Comparison of ENCODE assay signal across 21 cellular contexts in genomic region chr6:71248866-71249265, GRCh38. TPM values are rescaled to one million over a fixed set of nuclear protein-coding genes. Genes with fewer than 3 reads are reported as not detected.
DNase-seq lines count a peak whose midpoint lies in the region; ATAC-seq and TF ChIP-seq lines count a peak whose summit lies in the region.
"Had no signal": no experiment of that assay in that cellular context is flagged by ENCODE, and none has a peak within 500 bp of the region (broad histone marks: within the 10 kb centered on the region; RNA-seq: fewer than 3 reads in every experiment).

No MANE protein-coding gene starts in this region.

- H3K4me3 Mint-ChIP-seq in activated naive CD8-positive, alpha-beta T cell treated with anti-CD3 and anti-CD28 coated beads for 36 hours, result no peak overlapping the region
- H3K4me3 Mint-ChIP-seq: activated CD8-positive, alpha-beta T cell treated with anti-CD3 and anti-CD28 coated beads, Interleukin-2, amount 10 ng/mL, durations not matched to agents 7 days and 5 days; activated naive CD8-positive, alpha-beta T cell; CD4-positive, alpha-beta memory T cell; memory B cell; stimulated activated naive CD8-positive, alpha-beta T cell treated with anti-CD3 and anti-CD28 coated beads, Interleukin-15, Interleukin-2, amounts not matched to agents 100 ng/mL and 50 ng/mL, for 24 hours; T-helper 2 cell treated with Interferon-gamma antibody and Interleukin-4, amounts not matched to agents 5 μg/mL and 100 μg/mL, for 36 hours had no signal

- H3K9me3 Mint-ChIP-seq in activated naive CD8-positive, alpha-beta T cell treated with anti-CD3 and anti-CD28 coated beads for 36 hours, result no peaks in the 10 kb centered on the region
- H3K9me3 Mint-ChIP-seq: memory B cell; stimulated activated naive CD8-positive, alpha-beta T cell treated with anti-CD3 and anti-CD28 coated beads, Interleukin-15, Interleukin-2, amounts not matched to agents 100 ng/mL and 50 ng/mL, for 24 hours; T-helper 2 cell treated with Interferon-gamma antibody and Interleukin-4, amounts not matched to agents 5 μg/mL and 100 μg/mL, for 36 hours had no signal

- no peaks in the 10 kb centered on the region for H3K79me2 ChIP-seq in SK-N-SH (ENCODE audit: insufficient read depth)
- no peaks in the 10 kb centered on the region for H3K79me2 ChIP-seq in OCI-LY7 (ENCODE audit: insufficient read depth, low read depth, low read length)
- H3K79me2 ChIP-seq in smooth muscle cell (ENCODE audit: low read depth), result no peaks in the 10 kb centered on the region

- TF ChIP-seq POLR2A in adrenal gland (IDR thresholded peaks at IDR 0.05), result no peak

- POLR2A ChIA-PET in SK-N-SH (lab: Yijun Ruan, JAX), result no interaction called here
- POLR2A ChIA-PET in OCI-LY7 (lab: Charles Lee), result interaction anchor here (0.7 to 5.1 kb wide), 9 partner anchors 8 to 1401 kb away, joined by 3 to 45 read pairs (median 4); partner anchors contain the start of gene OGFRL1

- H3F3A ChIP-seq in SK-N-SH (replicated peaks; ENCODE audit: insufficient read depth), result peaks cover 22% of the 10 kb centered on the region
- no peaks in the 10 kb centered on the region for H3F3A ChIP-seq in smooth muscle cell (ENCODE audit: low read depth)

- DNase-seq in SK-N-SH (no peak), OCI-LY7 (ENCODE audit: low spot score) (peak; percentile 51), kidney tubule cell (ENCODE audit: low spot score) (peak; percentile 64), smooth muscle cell (lab: John Stamatoyannopoulos, UW; ENCODE audit: unreplicated experiment) (no peak), adrenal gland (no peak), NCI-H345 treated with DMSO at 0.1 percent for 48 hours (lab: John Stamatoyannopoulos, UW; ENCODE audit: unreplicated experiment) (no peak)
- DNase-seq in activated naive CD8-positive, alpha-beta T cell treated with anti-CD3 and anti-CD28 coated beads for 36 hours, result no peak
- DNase-seq: activated CD4-positive, CD25-positive, alpha-beta regulatory T cell; activated CD8-positive, alpha-beta T cell treated with anti-CD3 and anti-CD28 coated beads, Interleukin-2, amount 10 ng/mL, durations not matched to agents 7 days and 5 days; CD4-positive, alpha-beta memory T cell; H7; heart left ventricle; NCI-H187; NCI-H524 treated with DMSO at 0.1 percent for 48 hours; SJCRH30 had no signal

- TF ChIP-seq RAD21 in SK-N-SH (IDR thresholded peaks at IDR 0.05; ENCODE audit: low read length), result no peak

- no peaks in the 10 kb centered on the region for H3K9me2 ChIP-seq in SK-N-SH
- H3K9me2 ChIP-seq in OCI-LY7 (ENCODE audit: insufficient read depth, low read length), result no peaks in the 10 kb centered on the region

- no peak for TF ChIP-seq EP300 in SK-N-SH (IDR thresholded peaks at IDR 0.05; ENCODE audit: borderline replicate concordance in 1 of 2, low read depth in 1 of 2, low read length in 1 of 2)

- CTCF ChIA-PET in SK-N-SH (lab: Yijun Ruan, JAX) (interaction anchor here (1.1 to 1.5 kb wide), 2 partner anchors 50 to 58 kb away, joined by 3 to 6 read pairs; no protein-coding TSS in a partner anchor), OCI-LY7 (lab: Charles Lee; ENCODE audit: unreplicated experiment) (interaction anchor here (2.3 kb wide), 1 partner anchor 39 kb away, joined by 8 read pairs; the partner anchor contains the start of gene OGFRL1)

- no peak overlapping the region for H3K9ac ChIP-seq in SK-N-SH
- H3K9ac ChIP-seq in smooth muscle cell (ENCODE audit: low read depth), result no peak overlapping the region

- peaks cover 16% of the 10 kb centered on the region for H3K4me1 Mint-ChIP-seq in activated naive CD8-positive, alpha-beta T cell treated with anti-CD3 and anti-CD28 coated beads for 36 hours

- no peak for ATAC-seq in SK-N-SH treated with all-trans-retinoic acid at 6 μM for 48 hours
- ATAC-seq: activated CD8-positive, alpha-beta T cell treated with anti-CD3 and anti-CD28 coated beads, Interleukin-2, amount 10 ng/mL, durations not matched to agents 7 days and 5 days had no signal

- H3K36me3 ChIP-seq in SK-N-SH (replicated peaks in 1 of 2; ENCODE audit: control insufficient read depth in 1 of 2, insufficient read depth in 2 of 2, low read length in 1 of 2) (no peaks in the 10 kb centered on the region), OCI-LY7 (ENCODE audit: insufficient read depth, low read length) (no peaks in the 10 kb centered on the region; the same call in 1 of the 2 replicates), smooth muscle cell (ENCODE audit: low read depth) (no peaks in the 10 kb centered on the region), adrenal gland (replicated peaks in 1 of 2) (no peaks in the 10 kb centered on the region)
- H3K36me3 ChIP-seq: heart left ventricle, SJCRH30, upper lobe of left lung had no signal

- H3K4me1 ChIP-seq in SK-N-SH (ENCODE audit: control insufficient read depth in 1 of 2, insufficient read depth in 2 of 2, low read depth in 1 of 2, low read length in 1 of 2), result peaks cover 7 to 32% of the 10 kb centered on the region in 2 experiments; a peak in 3 of 4 replicates
- peaks cover 63% of the 10 kb centered on the region for H3K4me1 ChIP-seq in OCI-LY7 (ENCODE audit: insufficient read depth, low read length, poor library complexity, severe bottlenecking)
- H3K4me1 ChIP-seq in smooth muscle cell (ENCODE audit: low read depth), result no peaks in the 10 kb centered on the region
- peaks cover 0 to 18% of the 10 kb centered on the region in 2 donors for H3K4me1 ChIP-seq in adrenal gland (replicated peaks in 1 of 2)

- H3K27me3 ChIP-seq in SK-N-SH (ENCODE audit: insufficient read depth) (no peaks in the 10 kb centered on the region), smooth muscle cell (ENCODE audit: low read depth) (no peaks in the 10 kb centered on the region), adrenal gland (no peaks in the 10 kb centered on the region)
- H3K27me3 ChIP-seq: heart left ventricle, SJCRH30, upper lobe of left lung had no signal

- intact Hi-C loops in OCI-LY7 (cut with micrococcal nuclease; ENCODE audit: unreplicated experiment) (no loop called here), adrenal gland (cut with DNase I) (no loop called here)

- no peaks in the 10 kb centered on the region for H3K27me3 Mint-ChIP-seq in activated naive CD8-positive, alpha-beta T cell treated with anti-CD3 and anti-CD28 coated beads for 36 hours
- H3K27me3 Mint-ChIP-seq: activated naive CD8-positive, alpha-beta T cell; memory B cell had no signal

- H2AFZ ChIP-seq in SK-N-SH (ENCODE audit: low read depth) (no peak overlapping the region), OCI-LY7 (ENCODE audit: low read length) (peak overlapping the region; percentile 91), smooth muscle cell (ENCODE audit: low read depth) (no peak overlapping the region)

- no peak for TF ChIP-seq CTCF in SK-N-SH (IDR thresholded peaks at IDR 0.05)
- no peak for TF ChIP-seq CTCF in OCI-LY7 (conservative IDR thresholded peaks at IDR 0.05; ENCODE audit: low read length)
- no peak for TF ChIP-seq CTCF in smooth muscle cell (IDR thresholded peaks at IDR 0.05; ENCODE audit: borderline replicate concordance, insufficient read depth, poor library complexity, severe bottlenecking)
- no peak for TF ChIP-seq CTCF in adrenal gland (IDR thresholded peaks at IDR 0.05)

- H3K36me3 Mint-ChIP-seq in activated naive CD8-positive, alpha-beta T cell treated with anti-CD3 and anti-CD28 coated beads for 36 hours, result no peaks in the 10 kb centered on the region
- H3K36me3 Mint-ChIP-seq: activated naive CD8-positive, alpha-beta T cell; CD4-positive, alpha-beta memory T cell; memory B cell had no signal

- no TSS peak for BruUV-seq in OCI-LY7 (replicated peaks; lab: Mats Ljungman, UMichigan)

- no peaks in the 10 kb centered on the region for H4K20me1 ChIP-seq in SK-N-SH (ENCODE audit: insufficient read depth)
- no peaks in the 10 kb centered on the region for H4K20me1 ChIP-seq in OCI-LY7 (ENCODE audit: insufficient read depth, low read length)
- no peaks in the 10 kb centered on the region for H4K20me1 ChIP-seq in smooth muscle cell (ENCODE audit: low read depth)

- 100% methylated on average over 1 of the region's 1 CpG for WGBS in SK-N-SH (ENCODE audit: low lambda C conversion rate)
- WGBS in smooth muscle cell (ENCODE audit: low lambda C conversion rate), result 90% methylated on average over 1 of the region's 1 CpG
- 86 to 95% (median 89%) methylated on average over 1 of the region's 1 CpG for WGBS in adrenal gland, 4 donors

- no peaks in the 10 kb centered on the region for H3K9me3 ChIP-seq in SK-N-SH
- no peaks in the 10 kb centered on the region for H3K9me3 ChIP-seq in OCI-LY7 (ENCODE audit: low read length)
- H3K9me3 ChIP-seq in smooth muscle cell (replicated peaks; ENCODE audit: low read depth), result no peaks in the 10 kb centered on the region
- no peaks in the 10 kb centered on the region for H3K9me3 ChIP-seq in adrenal gland (replicated peaks in 1 of 3)
- H3K9me3 ChIP-seq: SJCRH30 had no signal

- H3K4me3 ChIP-seq in SK-N-SH (ENCODE audit: low read depth in 2 of 2, low read length in 1 of 2), result no peak overlapping the region
- H3K4me3 ChIP-seq in OCI-LY7 (ENCODE audit: low read depth, low read length, poor library complexity, severe bottlenecking), result peak overlapping the region; percentile 24
- H3K4me3 ChIP-seq in smooth muscle cell, result no peak overlapping the region
- no peak overlapping the region for H3K4me3 ChIP-seq in adrenal gland
- H3K4me3 ChIP-seq: heart left ventricle, SJCRH30, upper lobe of left lung had no signal

- H3K27ac ChIP-seq in SK-N-SH (ENCODE audit: low read depth in 2 of 2, low read length in 1 of 2), result peak overlapping the region in 1 of 2 experiments; percentile 14; a peak in 1 of 4 replicates
- peak overlapping the region; percentile 72 for H3K27ac ChIP-seq in OCI-LY7 (ENCODE audit: low read depth, low read length, poor library complexity, severe bottlenecking)
- no peak overlapping the region for H3K27ac ChIP-seq in smooth muscle cell (ENCODE audit: low read depth)
- H3K27ac ChIP-seq in adrenal gland, result no peak overlapping the region
- H3K27ac ChIP-seq: SJCRH30 had no signal

- H3K4me2 ChIP-seq in SK-N-SH (no peak overlapping the region), OCI-LY7 (ENCODE audit: low read length) (peak overlapping the region; percentile 52), smooth muscle cell (peak overlapping the region; percentile 22)

- no peak overlapping the region for H3K27ac Mint-ChIP-seq in activated naive CD8-positive, alpha-beta T cell treated with anti-CD3 and anti-CD28 coated beads for 36 hours
- H3K27ac Mint-ChIP-seq: activated CD8-positive, alpha-beta T cell treated with anti-CD3 and anti-CD28 coated beads, Interleukin-2, amount 10 ng/mL, durations not matched to agents 7 days and 5 days; activated naive CD8-positive, alpha-beta T cell; CD4-positive, alpha-beta memory T cell; memory B cell; stimulated activated naive CD8-positive, alpha-beta T cell treated with anti-CD3 and anti-CD28 coated beads, Interleukin-15, Interleukin-2, amounts not matched to agents 100 ng/mL and 50 ng/mL, for 24 hours; T-helper 2 cell treated with Interferon-gamma antibody and Interleukin-4, amounts not matched to agents 5 μg/mL and 100 μg/mL, for 36 hours had no signal

RNA-seq across cellular contexts. Expression of gene OGFRL1, which starts 39.7 kb away (rescaled TPM):
- polyA plus RNA-seq in SK-N-SH (2012; rRNA removed), result 2.4 and 3.3 TPM in 2 replicates
- polyA plus RNA-seq in SK-N-SH (2012; cell fraction: cytosol; rRNA removed), result 4.4 and 5.7 TPM in 2 replicates
- polyA plus RNA-seq in SK-N-SH (2012; cell fraction: nucleus; rRNA removed), result 1.1 and 2.3 TPM in 2 replicates
- total RNA-seq in OCI-LY7 (2014; rRNA removed; shearing (Covaris generic)), result 32.5 and 33.5 TPM in 2 replicates
- total RNA-seq in OCI-LY7 (2022), result 32.9 and 35.8 TPM in 2 replicates
- total RNA-seq in smooth muscle cell, result 56.4 and 77.5 TPM in 2 replicates
- polyA plus RNA-seq in smooth muscle cell, result 16.5 and 20.7 TPM in 2 replicates
- total RNA-seq in adrenal gland, result 10 to 100 TPM; 12.4 to 33.4 (median 14.2) TPM
- polyA plus RNA-seq in adrenal gland, result 10 to 100 TPM in 1 of 3 donors, 1 to 10 TPM in 2; 5.3 to 17.2 (median 8.3) TPM
- 1 to 10 TPM; 5.3 to 6.1 TPM for total RNA-seq in activated naive CD8-positive, alpha-beta T cell treated with anti-CD3 and anti-CD28 coated beads for 36 hours

Comparison
In these comparisons a context has a peak if more than half of its experiments do, and no peak if none do; other contexts are left out.
1. DNase-seq: peak in OCI-LY7 (single experiment) and kidney tubule cell (single experiment); none in SK-N-SH (single experiment), smooth muscle cell (single experiment), adrenal gland (0 of 7), NCI-H345 treated with DMSO at 0.1 percent for 48 hours (single experiment) and activated naive CD8-positive, alpha-beta T cell treated with anti-CD3 and anti-CD28 coated beads for 36 hours (single experiment).